Comparison of ENCODE assay signal across 1 cellular context in the genomic region with DNA sequence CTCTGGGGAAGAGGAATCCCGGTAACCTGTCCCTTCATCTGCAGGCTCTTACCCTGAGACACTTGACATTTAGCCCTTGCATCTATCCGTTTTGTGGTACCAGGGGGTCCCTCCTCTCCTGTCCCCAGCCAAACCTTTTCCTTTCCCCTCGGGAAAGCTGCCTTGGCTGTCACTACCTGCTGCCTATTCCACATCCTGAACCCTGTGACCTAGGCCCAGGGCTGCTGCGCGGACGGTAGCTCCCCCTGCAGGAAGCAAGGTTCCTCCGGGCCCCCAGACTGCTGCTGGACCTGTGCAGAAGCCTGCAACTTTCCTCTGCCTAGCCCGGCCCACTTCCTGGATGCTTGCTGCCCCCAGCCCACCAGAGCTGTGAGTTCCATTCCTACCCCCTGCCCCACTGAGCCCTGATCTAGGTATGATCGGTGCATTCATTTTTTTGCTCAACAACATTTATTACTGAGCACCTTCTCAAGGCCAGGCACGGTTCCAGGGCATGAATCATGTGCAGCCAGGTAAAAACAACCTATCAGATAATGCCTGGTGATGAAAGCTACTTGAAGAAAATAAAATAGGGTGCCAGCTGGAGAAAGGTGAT.
TF ChIP-seq lines count a peak whose summit lies in the region.

No MANE protein-coding gene starts in this region.

TF ChIP-seq in K562, 482 proteins besides CTCF, POLR2A, EP300 and RAD21:
- TF ChIP-seq CREM (IDR thresholded peaks at IDR 0.05; ENCODE audit: low read depth) (peak; percentile 43; the same call in 1 of the 2 replicates), PHB2 (IDR thresholded peaks at IDR 0.05; ENCODE audit: low read depth) (no peak), LCOR (CRISPR knock-in tag; IDR thresholded peaks at IDR 0.05) (no peak), MEF2A (IDR thresholded peaks at IDR 0.05; ENCODE audit: control insufficient read depth, low read depth, low read length) (no peak), ZNF785 (CRISPR knock-in tag; IDR thresholded peaks at IDR 0.05) (no peak), NRF1 (conservative IDR thresholded peaks at IDR 0.05 in 1 of 2, IDR thresholded peaks at IDR 0.05 in 1 of 2) (peak in 1 of 2 experiments; percentile 53; a peak in 3 of 4 replicates), FOXK1 (CRISPR knock-in tag; IDR thresholded peaks at IDR 0.05; ENCODE audit: borderline replicate concordance) (no peak), ZNF75A (CRISPR knock-in tag; IDR thresholded peaks at IDR 0.05) (no peak), RFX1 (IDR thresholded peaks at IDR 0.05) (no peak), ZNF76 (CRISPR knock-in tag; IDR thresholded peaks at IDR 0.05; ENCODE audit: borderline replicate concordance) (no peak), ZNF551 (CRISPR knock-in tag; IDR thresholded peaks at IDR 0.05) (no peak), TAF9B (IDR thresholded peaks at IDR 0.05; ENCODE audit: partially characterized antibody) (no peak), RCOR1 (IDR thresholded peaks at IDR 0.05; ENCODE audit: borderline replicate concordance in 1 of 2, low read depth in 2 of 2, low read length in 2 of 2) (peak in 1 of 2 experiments; percentile 77; a peak in 2 of 4 replicates), NR2C2 (CRISPR knock-in tag; IDR thresholded peaks at IDR 0.05) (no peak), NR2C2 (tag; IDR thresholded peaks at IDR 0.05) (peak; percentile 37; the same call in 1 of the 2 replicates), ZFP1 (CRISPR knock-in tag; IDR thresholded peaks at IDR 0.05) (no peak), DDX20 (tag; IDR thresholded peaks at IDR 0.05; ENCODE audit: low read depth) (no peak), SAFB2 (IDR thresholded peaks at IDR 0.05; ENCODE audit: borderline replicate concordance, low read depth, low read length, severe bottlenecking) (no peak), POU5F1 (IDR thresholded peaks at IDR 0.05; ENCODE audit: borderline replicate concordance, low read depth, low read length, partially characterized antibody) (no peak), ILF3 (IDR thresholded peaks at IDR 0.05; ENCODE audit: borderline replicate concordance) (no peak), XRCC5 (IDR thresholded peaks at IDR 0.05; ENCODE audit: low read depth, low read length) (peak; percentile 38; the same call in 1 of the 2 replicates), ZC3H4 (CRISPR knock-in tag; IDR thresholded peaks at IDR 0.05; ENCODE audit: borderline replicate concordance) (no peak), ATF7 (IDR thresholded peaks at IDR 0.05) (0 out of 2 replicates have a peak, but pooled peaks have one; percentile 12), TEAD1 (CRISPR knock-in tag; IDR thresholded peaks at IDR 0.05) (no peak), KLF16 (IDR thresholded peaks at IDR 0.05) (0 out of 2 replicates have a peak, but pooled peaks have one; percentile 23), SMAD2 (IDR thresholded peaks at IDR 0.05; ENCODE audit: low read depth, low read length) (no peak), BHLHE40 (IDR thresholded peaks at IDR 0.05; ENCODE audit: low read length) (0 out of 2 replicates have a peak, but pooled peaks have one; percentile 8), HLTF (IDR thresholded peaks at IDR 0.05) (no peak), MYC (IDR thresholded peaks at IDR 0.05; ENCODE audit: low read depth, low read length) (0 out of 2 replicates have a peak, but pooled peaks have one; percentile 35), MYC (CRISPR knock-in tag; IDR thresholded peaks at IDR 0.05; ENCODE audit: borderline replicate concordance, low read depth) (no peak), SNIP1 (IDR thresholded peaks at IDR 0.05; ENCODE audit: low read depth) (no peak), ZFX (CRISPR knock-in tag; IDR thresholded peaks at IDR 0.05) (peak; percentile 56), GATAD2A (IDR thresholded peaks at IDR 0.05) (0 out of 2 replicates have a peak, but pooled peaks have one; percentile 56), MTA3 (IDR thresholded peaks at IDR 0.05; ENCODE audit: borderline replicate concordance) (0 out of 2 replicates have a peak, but pooled peaks have one; percentile 34), CTBP1 (IDR thresholded peaks at IDR 0.05; ENCODE audit: borderline replicate concordance) (peak; percentile 55; the same call in 1 of the 2 replicates), NCOA2 (IDR thresholded peaks at IDR 0.05; ENCODE audit: partially characterized antibody in 2 of 2) (no peak), STAG1 (CRISPR knock-in tag; IDR thresholded peaks at IDR 0.05; ENCODE audit: borderline replicate concordance) (peak; percentile 63; the same call in 1 of the 2 replicates), ERF (CRISPR knock-in tag; IDR thresholded peaks at IDR 0.05) (no peak), MAFF (IDR thresholded peaks at IDR 0.05; ENCODE audit: low read length) (no peak), RNF2 (IDR thresholded peaks at IDR 0.05) (no peak), NCOA1 (IDR thresholded peaks at IDR 0.05; ENCODE audit: low read depth) (no peak), MAZ (CRISPR knock-in tag; conservative IDR thresholded peaks at IDR 0.05 in 1 of 2, IDR thresholded peaks at IDR 0.05 in 1 of 2) (peak in 1 of 2 experiments; percentile 69; a peak in 2 of 4 replicates), ZNF668 (CRISPR knock-in tag; IDR thresholded peaks at IDR 0.05) (no peak), ATF1 (CRISPR knock-in tag; IDR thresholded peaks at IDR 0.05) (no peak), ATF1 (tag; IDR thresholded peaks at IDR 0.05) (0 out of 2 replicates have a peak, but pooled peaks have one; percentile 8), ZNF561 (CRISPR knock-in tag; conservative IDR thresholded peaks at IDR 0.05) (no peak), PURB (CRISPR knock-in tag; IDR thresholded peaks at IDR 0.05; ENCODE audit: low read depth) (no peak), SMC3 (conservative IDR thresholded peaks at IDR 0.05; ENCODE audit: insufficient read depth, low read depth, low read length) (0 out of 2 replicates have a peak, but pooled peaks have one; percentile 41), ZFPM2 (CRISPR knock-in tag; IDR thresholded peaks at IDR 0.05) (no peak)
- TF ChIP-seq, protein P1, sequence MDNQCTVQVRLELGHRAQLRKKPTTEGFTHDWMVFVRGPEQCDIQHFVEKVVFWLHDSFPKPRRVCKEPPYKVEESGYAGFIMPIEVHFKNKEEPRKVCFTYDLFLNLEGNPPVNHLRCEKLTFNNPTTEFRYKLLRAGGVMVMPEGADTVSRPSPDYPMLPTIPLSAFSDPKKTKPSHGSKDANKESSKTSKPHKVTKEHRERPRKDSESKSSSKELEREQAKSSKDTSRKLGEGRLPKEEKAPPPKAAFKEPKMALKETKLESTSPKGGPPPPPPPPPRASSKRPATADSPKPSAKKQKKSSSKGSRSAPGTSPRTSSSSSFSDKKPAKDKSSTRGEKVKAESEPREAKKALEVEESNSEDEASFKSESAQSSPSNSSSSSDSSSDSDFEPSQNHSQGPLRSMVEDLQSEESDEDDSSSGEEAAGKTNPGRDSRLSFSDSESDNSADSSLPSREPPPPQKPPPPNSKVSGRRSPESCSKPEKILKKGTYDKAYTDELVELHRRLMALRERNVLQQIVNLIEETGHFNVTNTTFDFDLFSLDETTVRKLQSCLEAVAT (IDR thresholded peaks at IDR 0.05), result no peak
- TF ChIP-seq, protein P2, sequence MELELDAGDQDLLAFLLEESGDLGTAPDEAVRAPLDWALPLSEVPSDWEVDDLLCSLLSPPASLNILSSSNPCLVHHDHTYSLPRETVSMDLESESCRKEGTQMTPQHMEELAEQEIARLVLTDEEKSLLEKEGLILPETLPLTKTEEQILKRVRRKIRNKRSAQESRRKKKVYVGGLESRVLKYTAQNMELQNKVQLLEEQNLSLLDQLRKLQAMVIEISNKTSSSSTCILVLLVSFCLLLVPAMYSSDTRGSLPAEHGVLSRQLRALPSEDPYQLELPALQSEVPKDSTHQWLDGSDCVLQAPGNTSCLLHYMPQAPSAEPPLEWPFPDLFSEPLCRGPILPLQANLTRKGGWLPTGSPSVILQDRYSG (tag; conservative IDR thresholded peaks at IDR 0.05; ENCODE audit: low read depth), result no peak
- TF ChIP-seq, protein P3, sequence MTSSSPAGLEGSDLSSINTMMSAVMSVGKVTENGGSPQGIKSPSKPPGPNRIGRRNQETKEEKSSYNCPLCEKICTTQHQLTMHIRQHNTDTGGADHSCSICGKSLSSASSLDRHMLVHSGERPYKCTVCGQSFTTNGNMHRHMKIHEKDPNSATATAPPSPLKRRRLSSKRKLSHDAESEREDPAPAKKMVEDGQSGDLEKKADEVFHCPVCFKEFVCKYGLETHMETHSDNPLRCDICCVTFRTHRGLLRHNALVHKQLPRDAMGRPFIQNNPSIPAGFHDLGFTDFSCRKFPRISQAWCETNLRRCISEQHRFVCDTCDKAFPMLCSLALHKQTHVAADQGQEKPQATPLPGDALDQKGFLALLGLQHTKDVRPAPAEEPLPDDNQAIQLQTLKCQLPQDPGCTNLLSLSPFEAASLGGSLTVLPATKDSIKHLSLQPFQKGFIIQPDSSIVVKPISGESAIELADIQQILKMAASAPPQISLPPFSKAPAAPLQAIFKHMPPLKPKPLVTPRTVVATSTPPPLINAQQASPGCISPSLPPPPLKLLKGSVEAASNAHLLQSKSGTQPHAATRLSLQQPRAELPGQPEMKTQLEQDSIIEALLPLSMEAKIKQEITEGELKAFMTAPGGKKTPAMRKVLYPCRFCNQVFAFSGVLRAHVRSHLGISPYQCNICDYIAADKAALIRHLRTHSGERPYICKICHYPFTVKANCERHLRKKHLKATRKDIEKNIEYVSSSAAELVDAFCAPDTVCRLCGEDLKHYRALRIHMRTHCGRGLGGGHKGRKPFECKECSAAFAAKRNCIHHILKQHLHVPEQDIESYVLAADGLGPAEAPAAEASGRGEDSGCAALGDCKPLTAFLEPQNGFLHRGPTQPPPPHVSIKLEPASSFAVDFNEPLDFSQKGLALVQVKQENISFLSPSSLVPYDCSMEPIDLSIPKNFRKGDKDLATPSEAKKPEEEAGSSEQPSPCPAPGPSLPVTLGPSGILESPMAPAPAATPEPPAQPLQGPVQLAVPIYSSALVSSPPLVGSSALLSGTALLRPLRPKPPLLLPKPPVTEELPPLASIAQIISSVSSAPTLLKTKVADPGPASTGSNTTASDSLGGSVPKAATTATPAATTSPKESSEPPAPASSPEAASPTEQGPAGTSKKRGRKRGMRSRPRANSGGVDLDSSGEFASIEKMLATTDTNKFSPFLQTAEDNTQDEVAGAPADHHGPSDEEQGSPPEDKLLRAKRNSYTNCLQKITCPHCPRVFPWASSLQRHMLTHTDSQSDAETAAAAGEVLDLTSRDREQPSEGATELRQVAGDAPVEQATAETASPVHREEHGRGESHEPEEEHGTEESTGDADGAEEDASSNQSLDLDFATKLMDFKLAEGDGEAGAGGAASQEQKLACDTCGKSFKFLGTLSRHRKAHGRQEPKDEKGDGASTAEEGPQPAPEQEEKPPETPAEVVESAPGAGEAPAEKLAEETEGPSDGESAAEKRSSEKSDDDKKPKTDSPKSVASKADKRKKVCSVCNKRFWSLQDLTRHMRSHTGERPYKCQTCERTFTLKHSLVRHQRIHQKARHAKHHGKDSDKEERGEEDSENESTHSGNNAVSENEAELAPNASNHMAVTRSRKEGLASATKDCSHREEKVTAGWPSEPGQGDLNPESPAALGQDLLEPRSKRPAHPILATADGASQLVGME (CRISPR knock-in tag; IDR thresholded peaks at IDR 0.05), result no peak
- TF ChIP-seq, protein P4, sequence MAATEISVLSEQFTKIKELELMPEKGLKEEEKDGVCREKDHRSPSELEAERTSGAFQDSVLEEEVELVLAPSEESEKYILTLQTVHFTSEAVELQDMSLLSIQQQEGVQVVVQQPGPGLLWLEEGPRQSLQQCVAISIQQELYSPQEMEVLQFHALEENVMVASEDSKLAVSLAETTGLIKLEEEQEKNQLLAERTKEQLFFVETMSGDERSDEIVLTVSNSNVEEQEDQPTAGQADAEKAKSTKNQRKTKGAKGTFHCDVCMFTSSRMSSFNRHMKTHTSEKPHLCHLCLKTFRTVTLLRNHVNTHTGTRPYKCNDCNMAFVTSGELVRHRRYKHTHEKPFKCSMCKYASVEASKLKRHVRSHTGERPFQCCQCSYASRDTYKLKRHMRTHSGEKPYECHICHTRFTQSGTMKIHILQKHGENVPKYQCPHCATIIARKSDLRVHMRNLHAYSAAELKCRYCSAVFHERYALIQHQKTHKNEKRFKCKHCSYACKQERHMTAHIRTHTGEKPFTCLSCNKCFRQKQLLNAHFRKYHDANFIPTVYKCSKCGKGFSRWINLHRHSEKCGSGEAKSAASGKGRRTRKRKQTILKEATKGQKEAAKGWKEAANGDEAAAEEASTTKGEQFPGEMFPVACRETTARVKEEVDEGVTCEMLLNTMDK (IDR thresholded peaks at IDR 0.05; ENCODE audit: borderline replicate concordance, insufficient read depth, low read depth, low read length, poor library complexity, severe bottlenecking), result peak; percentile 72
- TF ChIP-seq, protein P5, sequence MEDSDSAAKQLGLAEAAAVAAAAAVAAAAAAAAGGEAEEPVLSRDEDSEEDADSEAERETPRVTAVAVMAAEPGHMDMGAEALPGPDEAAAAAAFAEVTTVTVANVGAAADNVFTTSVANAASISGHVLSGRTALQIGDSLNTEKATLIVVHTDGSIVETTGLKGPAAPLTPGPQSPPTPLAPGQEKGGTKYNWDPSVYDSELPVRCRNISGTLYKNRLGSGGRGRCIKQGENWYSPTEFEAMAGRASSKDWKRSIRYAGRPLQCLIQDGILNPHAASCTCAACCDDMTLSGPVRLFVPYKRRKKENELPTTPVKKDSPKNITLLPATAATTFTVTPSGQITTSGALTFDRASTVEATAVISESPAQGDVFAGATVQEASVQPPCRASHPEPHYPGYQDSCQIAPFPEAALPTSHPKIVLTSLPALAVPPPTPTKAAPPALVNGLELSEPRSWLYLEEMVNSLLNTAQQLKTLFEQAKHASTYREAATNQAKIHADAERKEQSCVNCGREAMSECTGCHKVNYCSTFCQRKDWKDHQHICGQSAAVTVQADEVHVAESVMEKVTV (CRISPR knock-in tag; IDR thresholded peaks at IDR 0.05), result peak; percentile 21; the same call in 1 of the 2 replicates
